Comparison of ENCODE assay signal across 8 cellular contexts in the genomic region with DNA sequence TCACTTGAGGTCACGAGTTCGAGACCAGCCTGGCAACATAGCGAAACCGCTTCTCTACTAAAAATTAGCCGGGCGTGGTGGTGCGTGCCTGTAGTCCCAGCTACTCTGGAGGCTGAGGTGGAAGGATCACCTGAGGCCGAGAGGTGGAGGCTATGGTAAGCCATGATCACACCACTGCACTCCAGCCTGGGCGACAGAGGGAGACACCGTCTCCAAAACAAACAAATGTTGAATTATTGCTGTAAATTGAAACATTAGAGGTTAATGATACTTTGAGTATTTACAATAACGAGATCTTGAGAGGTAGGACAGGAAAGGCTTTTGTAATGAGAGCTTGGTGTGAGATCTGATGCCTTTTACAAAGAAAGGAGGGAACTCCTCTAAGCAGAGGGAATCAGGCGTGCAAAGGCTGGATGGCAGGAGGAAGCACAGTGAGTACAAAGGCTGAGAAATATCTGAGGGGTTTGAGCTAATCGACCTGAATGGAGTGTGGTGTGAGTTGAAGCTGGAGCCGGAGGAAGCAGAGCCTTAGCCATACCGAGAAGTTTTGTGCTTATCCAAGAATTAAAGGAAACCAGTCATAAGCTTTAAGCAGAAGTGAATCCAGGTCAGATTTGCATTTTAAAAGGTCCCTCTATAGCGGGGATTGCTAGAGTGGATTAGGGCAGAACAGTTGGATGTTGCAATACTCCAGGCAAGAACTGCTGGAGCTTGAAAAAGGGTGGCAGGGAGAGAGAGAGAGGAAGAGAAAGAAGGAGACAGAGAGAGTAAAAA. TPM values are rescaled to one million over a fixed set of nuclear protein-coding genes. Genes with fewer than 3 reads are reported as not detected.
DNase-seq lines count a peak whose midpoint lies in the region; ATAC-seq and TF ChIP-seq lines count a peak whose summit lies in the region.

No MANE protein-coding gene starts in this region.

- H3K4me1 Mint-ChIP-seq in CD4-positive, CD25-positive, alpha-beta regulatory T cell: peaks cover 24 to 49% (median 34%) of the 10 kb centered on the region in 4 donors
- peaks cover 21% of the 10 kb centered on the region for H3K4me1 Mint-ChIP-seq in endothelial cell (ENCODE audit: unreplicated experiment)
- peaks cover 15 to 28% (median 24%) of the 10 kb centered on the region in 3 donors for H3K4me1 Mint-ChIP-seq in naive B cell

- peak overlapping the region; percentile 95 for H3K27ac ChIP-seq in CD4-positive, CD25-positive, alpha-beta regulatory T cell (ENCODE audit: insufficient read depth, low read length, poor library complexity, severe bottlenecking)
- peak overlapping the region; percentile 73 for H3K27ac ChIP-seq in HUES64 (ENCODE audit: low read depth, low read length)

- peaks cover 33% of the 10 kb centered on the region for H3K4me1 ChIP-seq in CD4-positive, CD25-positive, alpha-beta regulatory T cell (ENCODE audit: control insufficient read depth, insufficient read depth, low read length, poor library complexity, severe bottlenecking)
- H3K4me1 ChIP-seq in HUES64 (ENCODE audit: insufficient read depth, low read length): peaks cover 11% of the 10 kb centered on the region

- peak overlapping the region; percentile 96 to 100 (median 99) for H3K4me3 Mint-ChIP-seq in CD4-positive, CD25-positive, alpha-beta regulatory T cell
- H3K4me3 Mint-ChIP-seq in endothelial cell (ENCODE audit: unreplicated experiment) (peak overlapping the region; percentile 98), naive B cell (peak overlapping the region; percentile 86 to 99 (median 95))

- peaks cover 4% of the 10 kb centered on the region for H3K27me3 Mint-ChIP-seq in CD4-positive, CD25-positive, alpha-beta regulatory T cell
- H3K27me3 Mint-ChIP-seq in endothelial cell (ENCODE audit: unreplicated experiment) (peaks cover 6% of the 10 kb centered on the region), naive B cell (no peaks in the 10 kb centered on the region)

- H3K9me3 Mint-ChIP-seq in CD4-positive, CD25-positive, alpha-beta regulatory T cell: no peaks in the 10 kb centered on the region
- H3K9me3 Mint-ChIP-seq in endothelial cell (ENCODE audit: unreplicated experiment): no peaks in the 10 kb centered on the region
- no peaks in the 10 kb centered on the region for H3K9me3 Mint-ChIP-seq in naive B cell

- peak overlapping the region; percentile 99 for H3K27ac Mint-ChIP-seq in CD4-positive, CD25-positive, alpha-beta regulatory T cell
- H3K27ac Mint-ChIP-seq in endothelial cell (ENCODE audit: unreplicated experiment): peak overlapping the region; percentile 79
- H3K27ac Mint-ChIP-seq in naive B cell: peak overlapping the region; percentile 64 to 96 (median 92)

- no peaks in the 10 kb centered on the region for H3K27me3 ChIP-seq in CD4-positive, CD25-positive, alpha-beta regulatory T cell (ENCODE audit: control insufficient read depth, insufficient read depth, low read length)
- no peaks in the 10 kb centered on the region for H3K27me3 ChIP-seq in HUES64 (ENCODE audit: insufficient read depth, low read length)

- peak in 1 of 3 donors; percentile 59 for DNase-seq in CD4-positive, CD25-positive, alpha-beta regulatory T cell
- DNase-seq in SIG-M5 (lab: John Stamatoyannopoulos, UW): peak; percentile 93
- DNase-seq in endothelial cell (ENCODE audit: low spot score): no peak
- DNase-seq in naive B cell: peak; percentile 53
- DNase-seq in GM10266 (ENCODE audit: extremely low spot score): no peak
- DNase-seq in central memory CD4-positive, alpha-beta T cell: no peak
- DNase-seq in ureter (ENCODE audit: low spot score): no peak

- no peak for TF ChIP-seq CTCF in endothelial cell (IDR thresholded peaks at IDR 0.05; ENCODE audit: unreplicated experiment)
- TF ChIP-seq CTCF in GM10266 (IDR thresholded peaks at IDR 0.05; ENCODE audit: control insufficient read depth, insufficient read depth, low read depth, missing control alignments): no peak

- no peaks in the 10 kb centered on the region for H3K9me3 ChIP-seq in CD4-positive, CD25-positive, alpha-beta regulatory T cell (ENCODE audit: control insufficient read depth in 2 of 2, low read length in 2 of 2)
- no peaks in the 10 kb centered on the region for H3K9me3 ChIP-seq in HUES64 (ENCODE audit: insufficient read depth, low read depth, low read length)

- WGBS in HUES64: 18% methylated on average over 16 of the region's 16 CpGs

- H3K9ac ChIP-seq in HUES64 (ENCODE audit: low read depth, low read length): peak overlapping the region; percentile 96

- H3K4me3 ChIP-seq in CD4-positive, CD25-positive, alpha-beta regulatory T cell (ENCODE audit: low read depth, low read length): peak overlapping the region; percentile 96
- H3K4me3 ChIP-seq in HUES64 (ENCODE audit: low read length): peak overlapping the region; percentile 99

- ATAC-seq in CD4-positive, CD25-positive, alpha-beta regulatory T cell (ENCODE audit: low read depth in 2 of 2): no peak
- ATAC-seq in naive B cell (ENCODE audit: low read depth in 2 of 2): peak; percentile 71 to 75

- no peaks in the 10 kb centered on the region for H3K36me3 Mint-ChIP-seq in CD4-positive, CD25-positive, alpha-beta regulatory T cell
- H3K36me3 Mint-ChIP-seq in endothelial cell (ENCODE audit: low read depth, unreplicated experiment) (peaks cover 15% of the 10 kb centered on the region), naive B cell (no peaks in the 10 kb centered on the region)

- H3K36me3 ChIP-seq in CD4-positive, CD25-positive, alpha-beta regulatory T cell (ENCODE audit: control insufficient read depth, insufficient read depth, low read length): peaks cover 3% of the 10 kb centered on the region
- H3K36me3 ChIP-seq in HUES64 (ENCODE audit: insufficient read depth, low read length): peaks cover 30% of the 10 kb centered on the region

RNA-seq across cellular contexts. Expression of a gene that starts 1.1 kb away (rescaled TPM):
- 29.9 TPM for total RNA-seq in CD4-positive, CD25-positive, alpha-beta regulatory T cell
- polyA plus RNA-seq in CD4-positive, CD25-positive, alpha-beta regulatory T cell: 10 to 100 TPM; 70.7 to 76.0 (median 73.6) TPM
- polyA plus RNA-seq in HUES64 (2013, experiment 1 of 2): 49.8 TPM
- polyA plus RNA-seq in HUES64 (2013, experiment 2 of 2): 61.1 TPM
- total RNA-seq in endothelial cell (ENCODE audit: unreplicated experiment) (27.7 TPM), ureter (20.1 TPM)
- polyA plus RNA-seq in naive B cell (ENCODE audit: low read depth in 6 of 6): 10 to 100 TPM; 40.0 to 92.1 (median 50.8) TPM

RNA-seq across cellular contexts. Expression of a gene that starts 1.2 kb away (rescaled TPM):
- 3.8 TPM for total RNA-seq in CD4-positive, CD25-positive, alpha-beta regulatory T cell
- polyA plus RNA-seq in CD4-positive, CD25-positive, alpha-beta regulatory T cell: 1 to 10 TPM in 1 of 4 donors, under 1 TPM in 3; 0.44 to 1.7 (median 0.84) TPM
- polyA plus RNA-seq in HUES64 (2013, experiment 1 of 2): 84.1 TPM
- polyA plus RNA-seq in HUES64 (2013, experiment 2 of 2): 85.7 TPM
- total RNA-seq in endothelial cell (ENCODE audit: unreplicated experiment) (24.3 TPM), ureter (1.3 TPM)
- polyA plus RNA-seq in naive B cell (ENCODE audit: low read depth in 6 of 6): under 1 TPM in 1 of 6 donors, not detected in 5; 0.08 TPM

RNA-seq across cellular contexts. Expression of a gene that starts 12.5 kb away (rescaled TPM):
- 6.7 TPM for total RNA-seq in CD4-positive, CD25-positive, alpha-beta regulatory T cell
- 1 to 10 TPM; 2.4 to 7.7 (median 5.5) TPM for polyA plus RNA-seq in CD4-positive, CD25-positive, alpha-beta regulatory T cell
- polyA plus RNA-seq in HUES64 (2013, experiment 1 of 2): 18.7 TPM
- polyA plus RNA-seq in HUES64 (2013, experiment 2 of 2): 21.3 TPM
- total RNA-seq in endothelial cell (ENCODE audit: unreplicated experiment) (49.4 TPM), ureter (13.2 TPM)
- polyA plus RNA-seq in naive B cell (ENCODE audit: low read depth in 6 of 6): 10 to 100 TPM in 1 of 6 donors, 1 to 10 TPM in 4, under 1 TPM in 1; 0.83 to 11.2 (median 9.0) TPM

RNA-seq across cellular contexts. Expression of a gene that starts 21.3 kb away (rescaled TPM):
- not detected for total RNA-seq in CD4-positive, CD25-positive, alpha-beta regulatory T cell
- not detected for polyA plus RNA-seq in CD4-positive, CD25-positive, alpha-beta regulatory T cell
- polyA plus RNA-seq in HUES64 (2013, experiment 1 of 2): not detected
- polyA plus RNA-seq in HUES64 (2013, experiment 2 of 2): not detected
- total RNA-seq in endothelial cell (ENCODE audit: unreplicated experiment) (not detected), ureter (not detected)
- not detected for polyA plus RNA-seq in naive B cell (ENCODE audit: low read depth in 6 of 6)

RNA-seq across cellular contexts. Expression of a gene that starts 43.3 kb away (rescaled TPM):
- total RNA-seq in CD4-positive, CD25-positive, alpha-beta regulatory T cell: not detected
- 1 to 10 TPM in 2 of 4 donors, under 1 TPM in 2; 0.77 to 1.2 (median 1.0) TPM for polyA plus RNA-seq in CD4-positive, CD25-positive, alpha-beta regulatory T cell
- 0.15 TPM for polyA plus RNA-seq in HUES64 (2013, experiment 1 of 2)
- polyA plus RNA-seq in HUES64 (2013, experiment 2 of 2): 0.19 TPM
- total RNA-seq in endothelial cell (ENCODE audit: unreplicated experiment) (0.13 TPM), ureter (3.6 TPM)
- polyA plus RNA-seq in naive B cell (ENCODE audit: low read depth in 6 of 6): 1 to 10 TPM in 4 of 6 donors, under 1 TPM in 2; 0.47 to 1.9 (median 1.1) TPM

Comparison
In these comparisons a context has a peak if more than half of its experiments do, and no peak if none do; other contexts are left out.
1. ATAC-seq: peak in naive B cell (2 of 2); none in CD4-positive, CD25-positive, alpha-beta regulatory T cell (0 of 2).
2. DNase-seq: peak in SIG-M5 (single experiment) and naive B cell (single experiment); none in endothelial cell (single experiment), GM10266 (single experiment), central memory CD4-positive, alpha-beta T cell (single experiment) and ureter (single experiment).
3. Peak in every context shown above with its lines, with median percentiles within 50 percentile points of each other: H3K27ac Mint-ChIP-seq and H3K4me3 Mint-ChIP-seq.